ENCODE assay signal across 10 cellular contexts in the genomic region with DNA sequence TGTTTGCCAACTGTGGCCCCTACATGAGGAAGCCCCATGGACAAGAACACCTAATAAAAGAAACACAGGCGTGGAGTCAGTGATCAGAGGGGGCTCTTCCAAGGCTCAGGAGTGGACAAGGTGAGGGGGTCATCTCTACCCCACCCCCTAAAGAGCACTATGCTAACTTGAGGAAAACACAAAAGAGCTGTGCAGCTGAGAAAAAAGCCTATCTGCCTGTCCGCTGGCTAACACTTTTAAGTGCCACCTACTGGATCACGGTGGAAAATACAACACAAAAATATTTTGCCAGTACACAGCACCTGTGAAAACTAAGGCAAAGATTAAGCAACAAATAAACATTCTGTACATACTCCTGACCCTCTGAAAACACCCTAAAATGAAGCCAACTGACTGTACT. TPM values are rescaled to one million over a fixed set of nuclear protein-coding genes. Genes with fewer than 3 reads are reported as not detected.
DNase-seq lines count a peak whose midpoint lies in the region; ATAC-seq and TF ChIP-seq lines count a peak whose summit lies in the region.
"Had no signal": no experiment of that assay in that cellular context is flagged by ENCODE, and none has a peak within 500 bp of the region (broad histone marks: within the 10 kb centered on the region; RNA-seq: fewer than 3 reads in every experiment).

No MANE protein-coding gene starts in this region.

- no peaks in the 10 kb centered on the region for H3K79me2 ChIP-seq in OCI-LY7 (ENCODE audit: insufficient read depth, low read depth, low read length)

- CTCF ChIA-PET in OCI-LY7 (lab: Charles Lee; ENCODE audit: unreplicated experiment), result interaction anchor here (1.1 kb wide), 1 partner anchor 207 kb away, joined by 3 read pairs; no protein-coding TSS in a partner anchor

- H3K36me3 ChIP-seq in OCI-LY7 (ENCODE audit: insufficient read depth, low read length), result no peaks in the 10 kb centered on the region
- H3K36me3 ChIP-seq in right atrium auricular region, result no peaks in the 10 kb centered on the region
- H3K36me3 ChIP-seq: neutrophil had no signal

- H3K4me1 ChIP-seq in OCI-LY7 (ENCODE audit: insufficient read depth, low read length, poor library complexity, severe bottlenecking) (no peaks in the 10 kb centered on the region), right atrium auricular region (no peaks in the 10 kb centered on the region)

- H3K4me2 ChIP-seq in OCI-LY7 (ENCODE audit: low read length), result no peak overlapping the region

- in situ Hi-C loops in ACHN (cut with HindIII; ENCODE audit: low pct_ligation_motif_present, low pct_unique_long_range_greater_than_20kb, low sequenced_read_pairs) (no loop called here), GM13976 (cut with MboI; ENCODE audit: low sequenced_read_pairs, unreplicated experiment) (no loop called here)

- H3K9me2 ChIP-seq in OCI-LY7 (ENCODE audit: insufficient read depth, low read length), result no peaks in the 10 kb centered on the region

- H2AFZ ChIP-seq in OCI-LY7 (ENCODE audit: low read length), result no peak overlapping the region

- POLR2A ChIA-PET in OCI-LY7 (lab: Charles Lee), result no interaction called here

- TF ChIP-seq CTCF in GM13976 (IDR thresholded peaks at IDR 0.05; ENCODE audit: borderline replicate concordance, control extremely low read depth, extremely low read depth, insufficient read depth, missing control alignments), result peak; percentile 19
- peak; percentile 66 for TF ChIP-seq CTCF in OCI-LY7 (conservative IDR thresholded peaks at IDR 0.05; ENCODE audit: low read length)
- peak; percentile 16 to 51 for TF ChIP-seq CTCF in right atrium auricular region (IDR thresholded peaks at IDR 0.05)

- H3K27ac ChIP-seq in OCI-LY7 (ENCODE audit: low read depth, low read length, poor library complexity, severe bottlenecking) (no peak overlapping the region), right atrium auricular region (no peak overlapping the region)
- H3K27ac ChIP-seq: neutrophil had no signal

- ATAC-seq in GM18870 (IDR thresholded peaks at IDR 0.05; ENCODE audit: unreplicated experiment), result no peak
- no peak for ATAC-seq in HG02852 (IDR thresholded peaks at IDR 0.05; ENCODE audit: unreplicated experiment)
- ATAC-seq: activated naive CD8-positive, alpha-beta T cell treated with anti-CD3 and anti-CD28 coated beads, Interleukin-2, amount 50 U/mL, for 24 hours had no signal

- H3K9me3 ChIP-seq in OCI-LY7 (ENCODE audit: low read length) (no peaks in the 10 kb centered on the region), right atrium auricular region (no peaks in the 10 kb centered on the region)
- H3K9me3 ChIP-seq: neutrophil had no signal

- no peaks in the 10 kb centered on the region for H3K27me3 ChIP-seq in right atrium auricular region
- H3K27me3 ChIP-seq: neutrophil had no signal

- H4K20me1 ChIP-seq in OCI-LY7 (ENCODE audit: insufficient read depth, low read length), result no peaks in the 10 kb centered on the region

- H3K4me3 ChIP-seq in OCI-LY7 (ENCODE audit: low read depth, low read length, poor library complexity, severe bottlenecking) (no peak overlapping the region), right atrium auricular region (no peak overlapping the region)

- peak; percentile 52 for DNase-seq in ACHN
- no peak for DNase-seq in GM13976 (ENCODE audit: low spot score)
- DNase-seq in OCI-LY7 (ENCODE audit: low spot score), result peak; percentile 4
- DNase-seq in right atrium auricular region (ENCODE audit: low spot score), result no peak
- no peak for DNase-seq in NCI-H1694 (lab: John Stamatoyannopoulos, UW)
- no peak for DNase-seq in posterior cingulate gyrus
- DNase-seq: activated naive CD8-positive, alpha-beta T cell treated with anti-CD3 and anti-CD28 coated beads, Interleukin-2, amount 50 U/mL, for 24 hours had no signal

- intact Hi-C loops in OCI-LY7 (cut with micrococcal nuclease; ENCODE audit: unreplicated experiment) (no loop called here), posterior cingulate gyrus (cut with DNase I) (loop anchor here (10.0 kb wide), 2 partner anchors 905 to 1275 kb away; a partner anchor contains a TSS)

- no TSS peak for BruUV-seq in OCI-LY7 (replicated peaks; lab: Mats Ljungman, UMichigan)

RNA-seq across cellular contexts. Expression of a gene that starts 53.1 kb away (rescaled TPM):
- total RNA-seq in OCI-LY7 (2014; rRNA removed; shearing (Covaris generic)), result not detected in 2 replicates
- total RNA-seq in OCI-LY7 (2022) (not detected in 2 replicates), right atrium auricular region (10 to 100 TPM; 26.3 to 31.4 TPM)

Comparison
In these comparisons a context has a peak if more than half of its experiments do, and no peak if none do; other contexts are left out.
1. DNase-seq: peak in ACHN (single experiment) and OCI-LY7 (single experiment); none in GM13976 (single experiment), right atrium auricular region (single experiment), NCI-H1694 (single experiment) and posterior cingulate gyrus (0 of 10).
2. RNA of a gene that starts 53.1 kb away (total RNA-seq): 26.3 to 31.4 TPM in right atrium auricular region; not detected in OCI-LY7; every median in the first group is over 10 times any median in the second.
3. Peak in every context shown above with its lines, with median percentiles within 50 percentile points of each other: CTCF ChIP-seq.